ENCODE assay signal across 8 cellular contexts in genomic region chr11:64226507-64227051, GRCh38. TPM values are rescaled to one million over a fixed set of nuclear protein-coding genes. Genes with fewer than 3 reads are reported as not detected.
DNase-seq lines count a peak whose midpoint lies in the region; ATAC-seq, FAIRE-seq and TF ChIP-seq lines count a peak whose summit lies in the region.

No MANE protein-coding gene starts in this region.

- H3K4me2 ChIP-seq in A549 (peak overlapping the region; percentile 100), MM.1S (ENCODE audit: low read depth, low read length) (peak overlapping the region; percentile 93)

- peaks cover 37% of the 10 kb centered on the region for H3K4me1 ChIP-seq in A549
- H3K4me1 ChIP-seq in MM.1S (ENCODE audit: low read length) = peaks cover 14% of the 10 kb centered on the region

- peaks cover 29% of the 10 kb centered on the region for H3K79me2 ChIP-seq in MM.1S (ENCODE audit: low read length)

- TF ChIP-seq EP300 in A549 (IDR thresholded peaks at IDR 0.05) = no peak

- 21% methylated on average over 12 of the region's 26 CpGs for WGBS in A549 (ENCODE audit: missing lambda C conversion rate)
- 0 to 1% methylated on average over 4 to 20 of the region's 26 CpGs for WGBS in lower leg skin, 2 donors

- FAIRE-seq in A549 (lab: Jason Lieb, UNC) = no peak

- no peaks in the 10 kb centered on the region for H4K20me1 ChIP-seq in MM.1S (ENCODE audit: insufficient read depth, low read length)

- CTCF ChIA-PET in A549 (lab: Yijun Ruan, JAX) = interaction anchor here (0.8 to 19.9 kb wide), 9 partner anchors 9 to 76 kb away, joined by 4 to 254 read pairs (median 10); partner anchors contain the start of genes ESRRA, FERMT3 and PLCB3

- peak overlapping the region; percentile 93 to 99 for H3K27ac ChIP-seq in A549
- peak overlapping the region; percentile 30; the same call in 1 of the 2 replicates for H3K27ac ChIP-seq in MM.1S (ENCODE audit: low read length)
- H3K27ac ChIP-seq in substantia nigra (ENCODE audit: low read depth, low read length, poor library complexity, severe bottlenecking) = peak overlapping the region; percentile 96

- POLR2A ChIA-PET in A549 (lab: Yijun Ruan, JAX) = interaction anchor here (0.8 to 2.9 kb wide), 9 partner anchors 12 to 355 kb away, joined by 3 to 16 read pairs (median 4); partner anchors contain the start of genes FKBP2, PPP1R14B and STIP1

- TF ChIP-seq POLR2A in A549 (IDR thresholded peaks at IDR 0.05; ENCODE audit: low read length) (no peak), lower leg skin (IDR thresholded peaks at IDR 0.05) (no peak)

- no peak for TF ChIP-seq RAD21 in A549 (conservative IDR thresholded peaks at IDR 0.05 in 1 of 2, IDR thresholded peaks at IDR 0.05 in 1 of 2)

- intact Hi-C loops in lower leg skin (cut with DNase I; ENCODE audit: low total_unique reads) = no loop called here

- TF ChIP-seq CTCF in A549 (IDR thresholded peaks at IDR 0.05) = no peak
- no peak for TF ChIP-seq CTCF in MM.1S (IDR thresholded peaks at IDR 0.05; ENCODE audit: low read length)
- TF ChIP-seq CTCF in choroid plexus epithelial cell (conservative IDR thresholded peaks at IDR 0.05; ENCODE audit: low read depth, low read length) = no peak
- TF ChIP-seq CTCF in lower leg skin (IDR thresholded peaks at IDR 0.05) = no peak

- H3K36me3 ChIP-seq in MM.1S (replicated peaks; ENCODE audit: insufficient read depth, low read length) = no peaks in the 10 kb centered on the region

- peak overlapping the region; percentile 79 for H3K9ac ChIP-seq in MM.1S (ENCODE audit: low read length)

- H3K4me3 ChIP-seq in A549 = peak overlapping the region; percentile 97
- peak overlapping the region; percentile 87 for H3K4me3 ChIP-seq in MM.1S (ENCODE audit: low read length)
- peak overlapping the region; percentile 87 for H3K4me3 ChIP-seq in choroid plexus epithelial cell (ENCODE audit: low read depth, low read length)
- peak overlapping the region; percentile 72 for H3K4me3 ChIP-seq in lower leg skin (ENCODE audit: low read depth, poor library complexity, severe bottlenecking)

- ATAC-seq in A549 (peak; percentile 16 to 44; a peak in 5 of 6 replicates), GM18511 (IDR thresholded peaks at IDR 0.05; ENCODE audit: unreplicated experiment) (peak; percentile 38)

- H2AFZ ChIP-seq in MM.1S (ENCODE audit: low read length) = peak overlapping the region; percentile 86

- no peaks in the 10 kb centered on the region for H3K9me2 ChIP-seq in MM.1S (replicated peaks; ENCODE audit: insufficient read depth, low read length)

- H3K9me3 ChIP-seq in A549 = no peaks in the 10 kb centered on the region
- no peaks in the 10 kb centered on the region for H3K9me3 ChIP-seq in MM.1S (replicated peaks; ENCODE audit: insufficient read depth, low read length)

- peaks cover 7% of the 10 kb centered on the region for H3F3A ChIP-seq in MM.1S (ENCODE audit: insufficient read depth, low read length)

- no peaks in the 10 kb centered on the region for H3K27me3 ChIP-seq in MM.1S (replicated peaks; ENCODE audit: insufficient read depth, low read length)

- DNase-seq in A549 (ENCODE audit: low read depth in 1 of 2, low spot score in 1 of 2) (no peak), MM.1S (peak; percentile 49), UCSD-AML1 (lab: John Stamatoyannopoulos, UW; ENCODE audit: unreplicated experiment) (peak; percentile 78), choroid plexus epithelial cell (ENCODE audit: low read depth) (no peak), lower leg skin (ENCODE audit: low spot score in 2 of 2) (peak in 1 of 2 donors; percentile 91), substantia nigra (lab: John Stamatoyannopoulos, UW) (peak in 21 of 49 donors; percentile 33 to 74 (median 51)), HuH-7.5 (ENCODE audit: low spot score) (no peak)

TF ChIP-seq in A549, 52 proteins besides CTCF, POLR2A, EP300 and RAD21:
- TF ChIP-seq NPAS2 (CRISPR knock-in tag; IDR thresholded peaks at IDR 0.05; ENCODE audit: borderline replicate concordance) = no peak
- no peak for TF ChIP-seq ZFP36 (IDR thresholded peaks at IDR 0.05; ENCODE audit: borderline replicate concordance, partially characterized antibody)
- TF ChIP-seq ESRRA (IDR thresholded peaks at IDR 0.05; ENCODE audit: borderline replicate concordance, low read length) = 0 out of 2 replicates have a peak, but pooled peaks have one; percentile 2
- TF ChIP-seq NFE2L2 (conservative IDR thresholded peaks at IDR 0.05; ENCODE audit: low read length) = no peak
- no peak for TF ChIP-seq FOSL2 (IDR thresholded peaks at IDR 0.05)
- TF ChIP-seq FOSL2 (CRISPR knock-in tag; IDR thresholded peaks at IDR 0.05) = no peak
- no peak for TF ChIP-seq ZC3H11A (IDR thresholded peaks at IDR 0.05)
TF ChIP-seq in A549: peak in this region for 1.

RNA-seq across cellular contexts. Expression of gene NUDT22, which starts 0.5 kb away (rescaled TPM):
- polyA plus RNA-seq in A549 (2011; rRNA removed) = 21.5 and 21.7 TPM in 2 replicates
- 42.0 and 52.4 TPM in 2 replicates for polyA plus RNA-seq in A549 (2012; cell fraction: cytosol; rRNA removed)
- polyA plus RNA-seq in A549 (2012; cell fraction: nucleus; rRNA removed) = 73.1 and 89.7 TPM in 2 replicates
- 25.7 to 33.2 TPM (median 33.1 TPM) in 3 replicates for polyA plus RNA-seq in A549 (2017; fragmentation: RNase III; extraction: RNeasy Plus Mini Kit Qiagen cat#74134 plus additional on column Dnase treatment)
- polyA minus RNA-seq in A549 (2011; rRNA and poly(A)+ RNA removed) = 15.2 and 16.5 TPM in 2 replicates
- 10 to 100 TPM; 44.7 to 75.6 (median 68.3) TPM for total RNA-seq in lower leg skin

RNA-seq across cellular contexts. Expression of gene TRPT1, which starts 0.6 kb away (rescaled TPM):
- 18.6 and 25.2 TPM in 2 replicates for polyA plus RNA-seq in A549 (2011; rRNA removed)
- 31.3 and 36.3 TPM in 2 replicates for polyA plus RNA-seq in A549 (2012; cell fraction: cytosol; rRNA removed)
- 59.6 and 75.7 TPM in 2 replicates for polyA plus RNA-seq in A549 (2012; cell fraction: nucleus; rRNA removed)
- polyA plus RNA-seq in A549 (2017; fragmentation: RNase III; extraction: RNeasy Plus Mini Kit Qiagen cat#74134 plus additional on column Dnase treatment) = 24.2 to 28.5 TPM (median 26.1 TPM) in 3 replicates
- 26.9 and 27.9 TPM in 2 replicates for polyA minus RNA-seq in A549 (2011; rRNA and poly(A)+ RNA removed)
- 10 to 100 TPM; 36.9 to 66.6 (median 44.1) TPM for total RNA-seq in lower leg skin

RNA-seq across cellular contexts. Expression of gene DNAJC4, which starts 3.8 kb away (rescaled TPM):
- polyA plus RNA-seq in A549 (2011; rRNA removed) (8.9 and 9.8 TPM in 2 replicates), A549 (2017; fragmentation: RNase III; extraction: RNeasy Plus Mini Kit Qiagen cat#74134 plus additional on column Dnase treatment) (12.6 to 16.6 TPM (median 16.2 TPM) in 3 replicates)
- 10.6 and 16.8 TPM in 2 replicates for polyA plus RNA-seq in A549 (2012; cell fraction: cytosol; rRNA removed)
- polyA plus RNA-seq in A549 (2012; cell fraction: nucleus; rRNA removed) = 21.2 and 25.0 TPM in 2 replicates
- 6.9 and 10.5 TPM in 2 replicates for polyA minus RNA-seq in A549 (2011; rRNA and poly(A)+ RNA removed)
- total RNA-seq in lower leg skin = 10 to 100 TPM; 19.2 to 37.6 (median 30.8) TPM

RNA-seq across cellular contexts. Expression of gene VEGFB, which starts 7.8 kb away (rescaled TPM):
- polyA plus RNA-seq in A549 (2011; rRNA removed) (6.8 and 10.9 TPM in 2 replicates), A549 (2017; fragmentation: RNase III; extraction: RNeasy Plus Mini Kit Qiagen cat#74134 plus additional on column Dnase treatment) (24.6 to 26.7 TPM (median 26.5 TPM) in 3 replicates)
- 21.9 and 26.1 TPM in 2 replicates for polyA plus RNA-seq in A549 (2012; cell fraction: cytosol; rRNA removed)
- polyA plus RNA-seq in A549 (2012; cell fraction: nucleus; rRNA removed) = 10.8 and 17.3 TPM in 2 replicates
- polyA minus RNA-seq in A549 (2011; rRNA and poly(A)+ RNA removed) = 7.2 and 9.9 TPM in 2 replicates
- 10 to 100 TPM; 45.9 to 71.2 (median 65.6) TPM for total RNA-seq in lower leg skin

RNA-seq across cellular contexts. Expression of gene FKBP2, which starts 14.3 kb away (rescaled TPM):
- polyA plus RNA-seq in A549 (2011; rRNA removed) (40.5 and 41.4 TPM in 2 replicates), A549 (2017; fragmentation: RNase III; extraction: RNeasy Plus Mini Kit Qiagen cat#74134 plus additional on column Dnase treatment) (131 to 142 TPM (median 136 TPM) in 3 replicates)
- polyA plus RNA-seq in A549 (2012; cell fraction: cytosol; rRNA removed) = 114 and 125 TPM in 2 replicates
- polyA plus RNA-seq in A549 (2012; cell fraction: nucleus; rRNA removed) = 54.1 and 55.7 TPM in 2 replicates
- polyA minus RNA-seq in A549 (2011; rRNA and poly(A)+ RNA removed) = 27.7 and 31.9 TPM in 2 replicates
- total RNA-seq in lower leg skin = 10 to 100 TPM; 47.7 to 70.3 (median 56.4) TPM

Comparison
In these comparisons a context has a peak if more than half of its experiments do, and no peak if none do; other contexts are left out.
1. DNase-seq: peak in MM.1S (single experiment) and UCSD-AML1 (single experiment); none in A549 (0 of 2), choroid plexus epithelial cell (single experiment) and HuH-7.5 (single experiment).
2. H3K27ac ChIP-seq: peak in every context shown above with its lines; median percentile 96 in A549; 96 in substantia nigra; 30 in MM.1S.
3. Peak in every context shown above with its lines, with median percentiles within 50 percentile points of each other: H3K4me3 ChIP-seq.